ENCODE assay signal across 8 cellular contexts in genomic region chr19:17266975-17267788, GRCh38. TPM values are rescaled to one million over a fixed set of nuclear protein-coding genes. Genes with fewer than 3 reads are reported as not detected.
DNase-seq lines count a peak whose midpoint lies in the region; ATAC-seq and TF ChIP-seq lines count a peak whose summit lies in the region.

BABAM1 (plus strand) TSS chr19:17267443; CDS start chr19:17268807, 1,364 bp downstream.

- peaks cover 3 to 11% (median 10%) of the 10 kb centered on the region in 4 donors for H3K4me1 ChIP-seq in liver (ENCODE audit: control insufficient read depth in 4 of 4, insufficient read depth in 4 of 4, low read length in 3 of 4)

- ATAC-seq in GM19438 (IDR thresholded peaks at IDR 0.05; ENCODE audit: low read depth, unreplicated experiment) (peak; percentile 92), HG03575 (IDR thresholded peaks at IDR 0.05; ENCODE audit: extremely low read depth, insufficient number of reproducible peaks, low FRiP score, unreplicated experiment) (peak; percentile 83)

- H3K4me3 ChIP-seq in dorsolateral prefrontal cortex: peak within 1 kb of the TSS; percentile 54 to 99 (median 86)
- peak within 1 kb of the TSS; percentile 81 to 100 (median 94) for H3K4me3 ChIP-seq in liver (ENCODE audit: low read depth in 1 of 3, low read length in 3 of 3)

- TF ChIP-seq CTCF in dorsolateral prefrontal cortex (IDR thresholded peaks at IDR 0.05 in 54 of 56, conservative IDR thresholded peaks at IDR 0.05 in 2 of 56; ENCODE audit: low read depth in 1 of 56, partially characterized antibody in 56 of 56) (peak in 17 of 56 donors; percentile 7 to 51 (median 19)), liver (IDR thresholded peaks at IDR 0.05; ENCODE audit: low read depth, low read length, missing input control) (no peak)

- H3K9me3 Mint-ChIP-seq in activated CD4-positive, alpha-beta memory T cell treated with anti-CD3 and anti-CD28 coated beads for 36 hours: no peaks in the 10 kb centered on the region

- peaks cover 21% of the 10 kb centered on the region for H3K4me1 Mint-ChIP-seq in activated CD4-positive, alpha-beta memory T cell treated with anti-CD3 and anti-CD28 coated beads for 36 hours (ENCODE audit: low read depth)

- intact Hi-C loops in activated CD4-positive, alpha-beta memory T cell treated with anti-CD3 and anti-CD28 coated beads for 36 hours (cut with micrococcal nuclease): loop anchor here (1.0 to 2.0 kb wide), 3 partner anchors 38 to 42 kb away; partner anchors contain the start of genes DDA1, MRPL34 and OCEL1
- intact Hi-C loops in dorsolateral prefrontal cortex (cut with DNase I): loop anchor here (5.0 kb wide), 2 partner anchors 40 to 50 kb away; partner anchors contain the start of genes OCEL1 (in 1 of the 2) and USE1 (in 1 of the 2)

- DNase-seq in CD1c-positive myeloid dendritic cell (ENCODE audit: extremely low spot score): peak; percentile 98
- DNase-seq in NCI-H82 treated with DMSO at 0.1 percent for 48 hours (lab: John Stamatoyannopoulos, UW; ENCODE audit: unreplicated experiment): peak; percentile 100
- peak; percentile 97 for DNase-seq in activated CD4-positive, alpha-beta memory T cell treated with anti-CD3 and anti-CD28 coated beads for 36 hours
- peak; percentile 94 to 99 (median 96) for DNase-seq in dorsolateral prefrontal cortex
- DNase-seq in stimulated activated CD4-positive, alpha-beta T cell treated with anti-CD3 and anti-CD28 coated beads, Interleukin-4, amount 100 ng/mL, for 24 hours: peak; percentile 97

- peak within 1 kb of the TSS; percentile 90 for H3K4me3 Mint-ChIP-seq in activated CD4-positive, alpha-beta memory T cell treated with anti-CD3 and anti-CD28 coated beads for 36 hours

- POLR2A ChIA-PET in activated CD4-positive, alpha-beta memory T cell treated with anti-CD3 and anti-CD28 coated beads for 36 hours (lab: Charles Lee): interaction anchor here (0.6 to 2.5 kb wide), 8 partner anchors 8 to 52 kb away, joined by 3 to 13 read pairs (median 4); partner anchors contain the start of genes ANKLE1, OCEL1 and USE1

- H3K9me3 ChIP-seq in liver (ENCODE audit: control insufficient read depth in 4 of 4, low read length in 3 of 4): no peaks in the 10 kb centered on the region

- peak in 1 of 2 donors; percentile 5 for TF ChIP-seq RAD21 in liver (IDR thresholded peaks at IDR 0.05)

- under 1% methylated on average over 27 of the region's 27 CpGs for WGBS in liver

- H3K27me3 ChIP-seq in dorsolateral prefrontal cortex: no peaks in the 10 kb centered on the region
- H3K27me3 ChIP-seq in liver (ENCODE audit: control insufficient read depth in 4 of 4, insufficient read depth in 4 of 4, low read length in 3 of 4): no peaks in the 10 kb centered on the region

- CTCF ChIA-PET in activated CD4-positive, alpha-beta memory T cell treated with anti-CD3 and anti-CD28 coated beads for 36 hours (lab: Charles Lee): interaction anchor here (0.7 to 1.9 kb wide), 11 partner anchors 9 to 119 kb away, joined by 3 to 20 read pairs (median 4); partner anchors contain the start of genes ANKLE1 and DDA1

- H3K27me3 Mint-ChIP-seq in activated CD4-positive, alpha-beta memory T cell treated with anti-CD3 and anti-CD28 coated beads for 36 hours: peaks cover 2% of the 10 kb centered on the region

- peak within 1 kb of the TSS; percentile 91 for H3K27ac Mint-ChIP-seq in activated CD4-positive, alpha-beta memory T cell treated with anti-CD3 and anti-CD28 coated beads for 36 hours

- H3K9ac ChIP-seq in liver (ENCODE audit: low read depth in 1 of 2, low read length in 2 of 2): peak within 1 kb of the TSS; percentile 66 to 95

- peaks cover 0 to 12% (median 6%) of the 10 kb centered on the region in 4 donors for H3K36me3 ChIP-seq in liver (ENCODE audit: control insufficient read depth in 4 of 4, insufficient read depth in 3 of 4, low read depth in 1 of 4, low read length in 3 of 4)

- peaks cover 12% of the 10 kb centered on the region for H3K36me3 Mint-ChIP-seq in activated CD4-positive, alpha-beta memory T cell treated with anti-CD3 and anti-CD28 coated beads for 36 hours

- H3K27ac ChIP-seq in dorsolateral prefrontal cortex (peak within 1 kb of the TSS in 58 of 59 donors; percentile 22 to 93 (median 78)), liver (ENCODE audit: low read depth in 1 of 2, low read length in 2 of 2) (peak within 1 kb of the TSS in 1 of 2 donors; percentile 76)

TF ChIP-seq in liver, 16 proteins besides CTCF, POLR2A, EP300 and RAD21:
- TF ChIP-seq SP1 (IDR thresholded peaks at IDR 0.05) (peak; percentile 100), YY1 (IDR thresholded peaks at IDR 0.05) (peak; percentile 99), HNF4A (conservative IDR thresholded peaks at IDR 0.05) (peak; percentile 14 to 17), NR2F2 (IDR thresholded peaks at IDR 0.05) (peak; percentile 39), GABPA (IDR thresholded peaks at IDR 0.05 in 1 of 2, conservative IDR thresholded peaks at IDR 0.05 in 1 of 2) (peak; percentile 83 to 96), FOXA1 (IDR thresholded peaks at IDR 0.05) (no peak), REST (IDR thresholded peaks at IDR 0.05) (peak; percentile 50), FOXA2 (IDR thresholded peaks at IDR 0.05) (no peak), JUND (IDR thresholded peaks at IDR 0.05) (no peak), HNF4G (IDR thresholded peaks at IDR 0.05) (no peak), RXRA (IDR thresholded peaks at IDR 0.05) (peak; percentile 28 to 37), MAX (IDR thresholded peaks at IDR 0.05) (peak; percentile 51), ZBTB33 (IDR thresholded peaks at IDR 0.05) (no peak), ATF3 (IDR thresholded peaks at IDR 0.05) (peak; percentile 27), EGR1 (IDR thresholded peaks at IDR 0.05; ENCODE audit: low read depth in 2 of 2) (no peak), TAF1 (conservative IDR thresholded peaks at IDR 0.05) (no peak)

RNA-seq across cellular contexts. Expression of gene BABAM1, which starts in this region (rescaled TPM):
- 100 to 1,000 TPM; 110 TPM for total RNA-seq in activated CD4-positive, alpha-beta memory T cell treated with anti-CD3 and anti-CD28 coated beads for 36 hours
- total RNA-seq in dorsolateral prefrontal cortex (100 to 1,000 TPM in 110 of 120 experiments, 10 to 100 TPM in 10; 78.2 to 165 (median 122) TPM), liver (10 to 100 TPM; 29.3 to 47.0 TPM)
- polyA plus RNA-seq in liver: 10 to 100 TPM; 31.3 to 35.7 TPM
